In the genomic region with DNA sequence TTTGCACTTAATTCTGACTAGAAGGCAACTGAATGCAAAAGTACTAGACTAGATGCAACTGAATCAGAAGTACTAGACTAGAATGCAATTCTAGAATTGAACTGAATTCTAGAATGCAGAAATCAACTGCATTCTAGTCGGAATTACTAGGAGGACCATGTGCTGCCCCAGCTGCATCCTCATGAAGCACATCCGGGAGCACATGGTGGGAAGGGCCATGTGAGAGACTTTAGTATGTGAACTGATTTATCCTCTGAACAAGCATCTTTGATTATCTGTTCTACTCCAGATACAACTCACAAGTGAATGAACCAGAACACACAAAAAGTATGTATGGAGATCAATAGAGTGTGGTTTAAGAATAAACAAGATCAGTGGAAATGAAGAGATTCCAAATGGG, we compare ENCODE assay signal across 1 cellular context.
TF ChIP-seq lines count a peak whose summit lies in the region.

No MANE protein-coding gene starts in this region.

TF ChIP-seq in liver, 16 proteins besides CTCF, POLR2A, EP300 and RAD21 (continued from another document):
- TF ChIP-seq, protein P1, sequence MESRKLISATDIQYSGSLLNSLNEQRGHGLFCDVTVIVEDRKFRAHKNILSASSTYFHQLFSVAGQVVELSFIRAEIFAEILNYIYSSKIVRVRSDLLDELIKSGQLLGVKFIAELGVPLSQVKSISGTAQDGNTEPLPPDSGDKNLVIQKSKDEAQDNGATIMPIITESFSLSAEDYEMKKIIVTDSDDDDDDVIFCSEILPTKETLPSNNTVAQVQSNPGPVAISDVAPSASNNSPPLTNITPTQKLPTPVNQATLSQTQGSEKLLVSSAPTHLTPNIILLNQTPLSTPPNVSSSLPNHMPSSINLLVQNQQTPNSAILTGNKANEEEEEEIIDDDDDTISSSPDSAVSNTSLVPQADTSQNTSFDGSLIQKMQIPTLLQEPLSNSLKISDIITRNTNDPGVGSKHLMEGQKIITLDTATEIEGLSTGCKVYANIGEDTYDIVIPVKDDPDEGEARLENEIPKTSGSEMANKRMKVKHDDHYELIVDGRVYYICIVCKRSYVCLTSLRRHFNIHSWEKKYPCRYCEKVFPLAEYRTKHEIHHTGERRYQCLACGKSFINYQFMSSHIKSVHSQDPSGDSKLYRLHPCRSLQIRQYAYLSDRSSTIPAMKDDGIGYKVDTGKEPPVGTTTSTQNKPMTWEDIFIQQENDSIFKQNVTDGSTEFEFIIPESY (IDR thresholded peaks at IDR 0.05), result no peak
- TF ChIP-seq FOXA1 (IDR thresholded peaks at IDR 0.05) (no peak), JUND (IDR thresholded peaks at IDR 0.05) (no peak), HNF4A (conservative IDR thresholded peaks at IDR 0.05) (no peak), MAX (IDR thresholded peaks at IDR 0.05) (no peak), RXRA (IDR thresholded peaks at IDR 0.05) (no peak)
- TF ChIP-seq, protein P2, sequence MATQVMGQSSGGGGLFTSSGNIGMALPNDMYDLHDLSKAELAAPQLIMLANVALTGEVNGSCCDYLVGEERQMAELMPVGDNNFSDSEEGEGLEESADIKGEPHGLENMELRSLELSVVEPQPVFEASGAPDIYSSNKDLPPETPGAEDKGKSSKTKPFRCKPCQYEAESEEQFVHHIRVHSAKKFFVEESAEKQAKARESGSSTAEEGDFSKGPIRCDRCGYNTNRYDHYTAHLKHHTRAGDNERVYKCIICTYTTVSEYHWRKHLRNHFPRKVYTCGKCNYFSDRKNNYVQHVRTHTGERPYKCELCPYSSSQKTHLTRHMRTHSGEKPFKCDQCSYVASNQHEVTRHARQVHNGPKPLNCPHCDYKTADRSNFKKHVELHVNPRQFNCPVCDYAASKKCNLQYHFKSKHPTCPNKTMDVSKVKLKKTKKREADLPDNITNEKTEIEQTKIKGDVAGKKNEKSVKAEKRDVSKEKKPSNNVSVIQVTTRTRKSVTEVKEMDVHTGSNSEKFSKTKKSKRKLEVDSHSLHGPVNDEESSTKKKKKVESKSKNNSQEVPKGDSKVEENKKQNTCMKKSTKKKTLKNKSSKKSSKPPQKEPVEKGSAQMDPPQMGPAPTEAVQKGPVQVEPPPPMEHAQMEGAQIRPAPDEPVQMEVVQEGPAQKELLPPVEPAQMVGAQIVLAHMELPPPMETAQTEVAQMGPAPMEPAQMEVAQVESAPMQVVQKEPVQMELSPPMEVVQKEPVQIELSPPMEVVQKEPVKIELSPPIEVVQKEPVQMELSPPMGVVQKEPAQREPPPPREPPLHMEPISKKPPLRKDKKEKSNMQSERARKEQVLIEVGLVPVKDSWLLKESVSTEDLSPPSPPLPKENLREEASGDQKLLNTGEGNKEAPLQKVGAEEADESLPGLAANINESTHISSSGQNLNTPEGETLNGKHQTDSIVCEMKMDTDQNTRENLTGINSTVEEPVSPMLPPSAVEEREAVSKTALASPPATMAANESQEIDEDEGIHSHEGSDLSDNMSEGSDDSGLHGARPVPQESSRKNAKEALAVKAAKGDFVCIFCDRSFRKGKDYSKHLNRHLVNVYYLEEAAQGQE (IDR thresholded peaks at IDR 0.05), result no peak
